Comparison of ENCODE assay signal across 9 cellular contexts in the genomic region with DNA sequence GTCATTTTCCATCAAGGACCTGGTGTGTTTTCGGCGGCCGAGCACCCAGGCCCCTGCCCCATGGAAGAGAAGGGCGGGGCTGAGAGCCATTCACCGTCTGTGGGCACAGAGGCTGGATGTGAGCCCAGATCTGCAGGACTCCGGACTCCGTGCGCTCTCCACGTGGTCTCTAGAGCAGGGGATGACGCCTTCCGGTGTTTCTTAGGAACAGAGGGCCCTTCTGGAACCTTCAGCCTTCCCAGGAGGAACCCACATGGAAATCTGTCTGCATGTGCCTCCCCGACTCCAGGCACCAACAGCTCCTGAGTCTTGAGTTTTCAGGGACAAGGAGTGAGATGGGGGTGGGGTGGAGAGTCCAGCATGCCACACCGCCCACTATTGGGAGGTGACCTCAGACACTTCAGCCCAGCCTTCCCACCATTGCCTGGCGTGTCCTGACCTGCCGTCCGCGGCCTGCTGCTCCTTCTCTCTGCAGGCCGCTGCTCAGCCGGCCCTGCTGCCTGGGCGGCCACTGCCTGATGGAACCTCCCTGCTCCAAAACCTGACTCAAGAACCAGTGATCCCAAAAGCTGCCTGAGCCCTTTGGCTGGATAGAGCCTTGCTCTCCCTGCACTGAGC. TPM values are rescaled to one million over a fixed set of nuclear protein-coding genes. Genes with fewer than 3 reads are reported as not detected.
DNase-seq lines count a peak whose midpoint lies in the region; TF ChIP-seq lines count a peak whose summit lies in the region.
"Had no signal": no experiment of that assay in that cellular context is flagged by ENCODE, and none has a peak within 500 bp of the region (broad histone marks: within the 10 kb centered on the region; RNA-seq: fewer than 3 reads in every experiment).

No MANE protein-coding gene starts in this region.

- H4K5ac ChIP-seq in H9 (ENCODE audit: insufficient read length, low read depth, low read length), result no peak overlapping the region

- no peak overlapping the region for H3K4me3 ChIP-seq in hepatocyte

- no peaks in the 10 kb centered on the region for H3K36me3 Mint-ChIP-seq in H9 (ENCODE audit: insufficient read depth in 1 of 3, low read depth in 3 of 3)

- H3K4me3 Mint-ChIP-seq in H9, result peak overlapping the region; percentile 16 to 42; a peak in 3 of 5 replicates

- no peak overlapping the region for H2BK5ac ChIP-seq in H9 (ENCODE audit: insufficient read length, low read length)

- DNase-seq in H9 (no peak), hepatocyte (ENCODE audit: low spot score) (no peak), renal cortical epithelial cell (ENCODE audit: low read depth) (peak; percentile 70), kidney glomerular epithelial cell (lab: John Stamatoyannopoulos, UW) (no peak), NCI-H345 treated with DMSO at 0.1 percent for 48 hours (lab: John Stamatoyannopoulos, UW; ENCODE audit: unreplicated experiment) (no peak)
- DNase-seq in activated naive CD4-positive, alpha-beta T cell treated with Interleukin-2 at 50 U/mL for 16 hours, result no peak
- DNase-seq in stimulated activated CD4-positive, alpha-beta T cell treated with anti-CD3 and anti-CD28 coated beads, Interleukin-4, amount 100 ng/mL, for 24 hours, result no peak
- DNase-seq: activated naive CD4-positive, alpha-beta T cell had no signal

- H3K27me3 ChIP-seq in H9 (ENCODE audit: insufficient read depth, low read length) (no peaks in the 10 kb centered on the region), hepatocyte (no peaks in the 10 kb centered on the region)

- no peak overlapping the region for H3K18ac ChIP-seq in H9 (ENCODE audit: insufficient read length, low read depth, low read length)

- H3K79me2 ChIP-seq in H9 (ENCODE audit: insufficient read depth, low read length), result no peaks in the 10 kb centered on the region; the same call in 1 of the 2 replicates
- H3K79me2 ChIP-seq in hepatocyte, result peaks cover 22% of the 10 kb centered on the region

- no peak overlapping the region for H2AK5ac ChIP-seq in H9 (ENCODE audit: insufficient read length, low read length)

- H3K27me3 Mint-ChIP-seq in H9 (ENCODE audit: low read depth), result peaks cover 7% of the 10 kb centered on the region

- H2BK15ac ChIP-seq in H9 (ENCODE audit: low read depth, low read length), result no peak overlapping the region

- H2BK120ac ChIP-seq in H9 (ENCODE audit: low read depth, low read length, poor library complexity, severe bottlenecking), result no peak overlapping the region

- no peaks in the 10 kb centered on the region for H3K36me3 ChIP-seq in hepatocyte (replicated peaks; ENCODE audit: insufficient read depth, low read depth)

- H2BK12ac ChIP-seq in H9 (ENCODE audit: insufficient read length, low read depth, low read length), result no peak overlapping the region

- H4K20me1 ChIP-seq in H9 (ENCODE audit: control insufficient read depth, insufficient read depth, insufficient read length) (no peaks in the 10 kb centered on the region), hepatocyte (ENCODE audit: insufficient read depth, poor library complexity, severe bottlenecking) (peaks cover 18% of the 10 kb centered on the region)

- WGBS in H9 (ENCODE audit: extremely low coverage, insufficient read length, low lambda C conversion rate), result no CpG with 5 or more reads among the region's 20 CpGs
- WGBS in hepatocyte (ENCODE audit: low lambda C conversion rate, missing lambda C conversion rate), result 78% methylated on average over 20 of the region's 20 CpGs

- no peaks in the 10 kb centered on the region for H3K9me2 ChIP-seq in hepatocyte (replicated peaks; ENCODE audit: insufficient read depth)

- no peaks in the 10 kb centered on the region for H3K79me1 ChIP-seq in H9 (ENCODE audit: insufficient read depth, low read depth, low read length, poor library complexity, severe bottlenecking)

- no peak overlapping the region for H4K8ac ChIP-seq in H9 (replicated peaks; ENCODE audit: insufficient read length, low read depth, low read length)

- H3K4me2 ChIP-seq in H9 (ENCODE audit: insufficient read depth, insufficient read length, low read length) (no peak overlapping the region), hepatocyte (no peak overlapping the region)

- H3K14ac ChIP-seq in H9 (ENCODE audit: insufficient read depth, low read length), result no peak overlapping the region

- no peak overlapping the region for H3K56ac ChIP-seq in H9 (ENCODE audit: insufficient read length, low read depth, low read length)

- peak overlapping the region in 1 of 3 experiments; percentile 56; a peak in 2 of 7 replicates for H3K27ac Mint-ChIP-seq in H9

- H2AFZ ChIP-seq in H9 (ENCODE audit: low read length) (no peak overlapping the region), hepatocyte (no peak overlapping the region)

- H3T11ph ChIP-seq in H9 (ENCODE audit: low read length), result no peak overlapping the region

- no peak overlapping the region for H2BK20ac ChIP-seq in H9 (ENCODE audit: low read depth, low read length, poor library complexity, severe bottlenecking)

- H3K9ac ChIP-seq in H9 (ENCODE audit: extremely low read depth, insufficient read length, low read length), result no peak overlapping the region

- no peak overlapping the region for H3K23ac ChIP-seq in H9 (ENCODE audit: insufficient read length, low read depth, low read length)

- H3K27ac ChIP-seq in H9 (ENCODE audit: insufficient read length, low read depth, low read length) (no peak overlapping the region), angular gyrus (ENCODE audit: low read depth, low read length) (peak overlapping the region; percentile 51), hepatocyte (peak overlapping the region; percentile 99)

- peaks cover 7% of the 10 kb centered on the region for H3K23me2 ChIP-seq in H9 (ENCODE audit: insufficient read length, low read depth, low read length, poor library complexity, severe bottlenecking)

- no peak overlapping the region for H4K91ac ChIP-seq in H9 (ENCODE audit: insufficient read length, low read depth, low read length)

- TF ChIP-seq CTCF in H9 (conservative IDR thresholded peaks at IDR 0.05) (no peak), hepatocyte (IDR thresholded peaks at IDR 0.05; ENCODE audit: poor library complexity) (no peak)

- no peak overlapping the region for H3K4ac ChIP-seq in H9 (ENCODE audit: low read depth, low read length)

- peaks cover 36 to 59% of the 10 kb centered on the region in 2 experiments for H3K4me1 Mint-ChIP-seq in H9

- H3K9me3 ChIP-seq in H9 (ENCODE audit: control insufficient read depth, low read depth, low read length) (no peaks in the 10 kb centered on the region), hepatocyte (ENCODE audit: low read depth) (no peaks in the 10 kb centered on the region)

- H3K9me3 Mint-ChIP-seq in H9, result no peaks in the 10 kb centered on the region

- no peaks in the 10 kb centered on the region for H3K4me1 ChIP-seq in H9 (ENCODE audit: insufficient read depth, low read length)
- peaks cover 54% of the 10 kb centered on the region for H3K4me1 ChIP-seq in hepatocyte (ENCODE audit: insufficient read depth)

RNA-seq across cellular contexts. Expression of gene RXRA, which starts 2.4 kb away (rescaled TPM):
- 29.9 and 30.1 TPM in 2 replicates for total RNA-seq in H9 (2021)
- 32.5 and 35.9 TPM in 2 replicates for total RNA-seq in hepatocyte
- 34.3 and 41.6 TPM in 2 replicates for polyA plus RNA-seq in hepatocyte
- total RNA-seq in renal cortical epithelial cell, result 8.3 and 26.5 TPM in 2 replicates
